2 cellular contexts compared by ENCODE assay signal in the genomic region with DNA sequence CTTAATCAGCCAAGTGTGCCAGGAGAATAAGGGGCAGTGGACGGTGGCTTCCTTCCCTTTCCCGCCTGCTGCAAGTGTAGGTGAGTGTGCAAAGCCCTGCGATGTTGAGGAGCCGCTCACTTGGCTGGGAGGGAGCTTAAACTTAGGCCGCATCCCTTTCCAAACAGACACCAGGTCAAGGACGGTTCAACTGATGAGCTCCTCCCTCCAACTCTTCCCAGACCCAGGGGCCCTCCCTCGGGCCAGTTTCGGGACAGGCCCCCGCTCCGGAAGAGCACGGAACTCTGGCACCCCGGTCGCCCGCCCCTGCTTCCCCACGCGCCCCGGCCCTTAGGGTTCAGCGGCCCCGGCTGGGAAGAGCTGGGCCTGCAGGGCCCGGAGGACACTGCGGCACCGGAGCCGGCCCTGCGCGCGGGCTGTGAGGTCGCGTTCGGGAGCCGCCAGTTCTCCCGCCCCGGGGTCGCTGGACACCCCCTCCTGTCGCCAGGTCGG.
TF ChIP-seq lines count a peak whose summit lies in the region.

No MANE protein-coding gene starts in this region.

TF ChIP-seq in SK-N-SH, 30 proteins besides CTCF, POLR2A, EP300 and RAD21:
- no peak for TF ChIP-seq FOSL2 (IDR thresholded peaks at IDR 0.05; ENCODE audit: borderline replicate concordance, low read depth)
- no peak for TF ChIP-seq SMC3 (IDR thresholded peaks at IDR 0.05; ENCODE audit: low read depth, low read length)
- TF ChIP-seq ELF1 (IDR thresholded peaks at IDR 0.05), result no peak
- TF ChIP-seq YY1 (IDR thresholded peaks at IDR 0.05; ENCODE audit: low read depth), result no peak

TF ChIP-seq in H1, 55 proteins besides CTCF, POLR2A, EP300 and RAD21:
- TF ChIP-seq, protein P1, sequence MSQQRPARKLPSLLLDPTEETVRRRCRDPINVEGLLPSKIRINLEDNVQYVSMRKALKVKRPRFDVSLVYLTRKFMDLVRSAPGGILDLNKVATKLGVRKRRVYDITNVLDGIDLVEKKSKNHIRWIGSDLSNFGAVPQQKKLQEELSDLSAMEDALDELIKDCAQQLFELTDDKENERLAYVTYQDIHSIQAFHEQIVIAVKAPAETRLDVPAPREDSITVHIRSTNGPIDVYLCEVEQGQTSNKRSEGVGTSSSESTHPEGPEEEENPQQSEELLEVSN (IDR thresholded peaks at IDR 0.05), result no peak
- TF ChIP-seq RFX5 (IDR thresholded peaks at IDR 0.05; ENCODE audit: borderline replicate concordance, low read depth, low read length), result no peak
- TF ChIP-seq BRCA1 (IDR thresholded peaks at IDR 0.05; ENCODE audit: low read depth, low read length), result no peak
- TF ChIP-seq RBBP5 (IDR thresholded peaks at IDR 0.05; ENCODE audit: borderline replicate concordance, low read depth, low read length), result no peak
- no peak for TF ChIP-seq JUND (IDR thresholded peaks at IDR 0.05; ENCODE audit: low read length)
- peak; percentile 72 for TF ChIP-seq ASH2L (IDR thresholded peaks at IDR 0.05; ENCODE audit: low read length)
